ENCODE assay signal across 1 cellular context in genomic region chr3:66322436-66322835, GRCh38.
TF ChIP-seq lines count a peak whose summit lies in the region.

No MANE protein-coding gene starts in this region.

TF ChIP-seq in GM12878, 131 proteins besides CTCF, POLR2A, EP300 and RAD21 (continued from another document):
- TF ChIP-seq SUZ12 (IDR thresholded peaks at IDR 0.05; ENCODE audit: unreplicated experiment), result no peak
